ENCODE assay signal across 8 cellular contexts in the genomic region with DNA sequence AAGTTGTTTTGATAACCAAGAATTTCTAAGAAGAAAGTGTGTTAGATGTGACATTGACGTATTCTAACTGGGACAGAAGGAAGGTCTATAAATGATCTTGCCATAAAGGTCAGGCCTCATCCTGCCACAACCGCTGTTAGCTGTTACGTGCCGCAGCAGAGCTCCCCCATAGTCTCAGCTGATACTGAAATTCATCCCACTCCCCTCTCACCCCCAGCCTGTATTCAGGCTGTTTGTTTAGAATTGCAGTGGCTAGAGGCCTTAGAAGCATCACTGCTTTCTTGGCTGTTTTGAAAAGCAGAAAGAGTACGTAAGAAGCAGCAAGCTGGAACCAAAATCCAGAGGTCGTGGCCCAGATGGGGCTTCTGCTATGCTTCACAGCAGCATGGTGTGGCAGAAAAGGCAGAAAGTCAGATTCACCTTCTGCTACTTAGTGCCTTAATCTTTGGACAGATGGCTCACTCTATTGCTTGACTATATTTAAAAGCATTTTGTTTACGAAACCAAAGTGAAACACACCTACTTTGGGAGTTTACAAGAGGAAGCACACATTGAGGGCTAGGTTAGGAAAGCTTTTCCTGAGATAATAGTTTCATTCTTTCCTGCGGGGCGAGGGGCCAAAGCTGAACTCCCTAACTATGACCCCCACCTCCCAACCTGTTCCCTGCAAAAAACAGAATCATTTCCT. TPM values are rescaled to one million over a fixed set of nuclear protein-coding genes. Genes with fewer than 3 reads are reported as not detected.
DNase-seq lines count a peak whose midpoint lies in the region; ATAC-seq and TF ChIP-seq lines count a peak whose summit lies in the region.
"Had no signal": no experiment of that assay in that cellular context is flagged by ENCODE, and none has a peak within 500 bp of the region (broad histone marks: within the 10 kb centered on the region; RNA-seq: fewer than 3 reads in every experiment).

No MANE protein-coding gene starts in this region.

- peaks cover 64% of the 10 kb centered on the region for H3K4me1 Mint-ChIP-seq in HFFc6 (ENCODE audit: low read depth)
- peaks cover 65% of the 10 kb centered on the region for H3K4me1 Mint-ChIP-seq in activated CD8-positive, alpha-beta T cell treated with anti-CD3 and anti-CD28 coated beads, Interleukin-2, amount 10 ng/mL, durations not matched to agents 7 days and 5 days (ENCODE audit: low read depth)

- no peak for TF ChIP-seq CTCF in HFFc6 (IDR thresholded peaks at IDR 0.05)

- H3K9me3 Mint-ChIP-seq in HFFc6 = no peaks in the 10 kb centered on the region
- H3K9me3 Mint-ChIP-seq in activated CD8-positive, alpha-beta T cell treated with anti-CD3 and anti-CD28 coated beads, Interleukin-2, amount 10 ng/mL, durations not matched to agents 7 days and 5 days (ENCODE audit: insufficient read depth) = no peaks in the 10 kb centered on the region

- peak overlapping the region; percentile 38; the same call in 1 of the 2 replicates for H3K27ac Mint-ChIP-seq in HFFc6
- H3K27ac Mint-ChIP-seq in activated CD8-positive, alpha-beta T cell treated with anti-CD3 and anti-CD28 coated beads, Interleukin-2, amount 10 ng/mL, durations not matched to agents 7 days and 5 days = peak overlapping the region; percentile 94

- POLR2A ChIA-PET in activated CD8-positive, alpha-beta T cell treated with anti-CD3 and anti-CD28 coated beads, Interleukin-2, amount 10 ng/mL, durations not matched to agents 7 days and 5 days (lab: Charles Lee) = interaction anchor here (1.0 to 6.3 kb wide), 11 partner anchors 8 to 85 kb away, joined by 3 to 79 read pairs (median 11); partner anchors contain the start of genes BTG4 and HOATZ

- H3K27me3 Mint-ChIP-seq in HFFc6 (ENCODE audit: insufficient read depth) = no peaks in the 10 kb centered on the region; the same call in 1 of the 2 replicates
- peaks cover 11% of the 10 kb centered on the region for H3K27me3 Mint-ChIP-seq in activated CD8-positive, alpha-beta T cell treated with anti-CD3 and anti-CD28 coated beads, Interleukin-2, amount 10 ng/mL, durations not matched to agents 7 days and 5 days (ENCODE audit: low read depth)

- peaks cover 4% of the 10 kb centered on the region for H3K9me3 ChIP-seq in iPS-15b (ENCODE audit: control insufficient read depth, insufficient read depth, low read length)

- H3K4me1 ChIP-seq in iPS-15b (ENCODE audit: control insufficient read depth, insufficient read depth, low read length) = peaks cover 11% of the 10 kb centered on the region
- H3K4me1 ChIP-seq: parathyroid adenoma had no signal

- no peak for DNase-seq in HFFc6
- peak; percentile 74 for DNase-seq in activated CD8-positive, alpha-beta T cell treated with anti-CD3 and anti-CD28 coated beads, Interleukin-2, amount 10 ng/mL, durations not matched to agents 7 days and 5 days
- DNase-seq in stimulated activated naive CD8-positive, alpha-beta T cell treated with anti-CD3 and anti-CD28 coated beads, Interleukin-15, Interleukin-2, amounts not matched to agents 100 U/mL and 50 U/mL, for 24 hours = peak; percentile 57
- no peak for DNase-seq in NCI-H774 (lab: John Stamatoyannopoulos, UW)

- H3K27me3 ChIP-seq in iPS-15b (ENCODE audit: control insufficient read depth, insufficient read depth, low read length) = peaks cover 46% of the 10 kb centered on the region

- H3K36me3 ChIP-seq in iPS-15b (ENCODE audit: control insufficient read depth, insufficient read depth, low read length) = no peaks in the 10 kb centered on the region

- peak overlapping the region; percentile 95 for H3K4me3 Mint-ChIP-seq in HFFc6
- peak overlapping the region; percentile 73 for H3K4me3 Mint-ChIP-seq in activated CD8-positive, alpha-beta T cell treated with anti-CD3 and anti-CD28 coated beads, Interleukin-2, amount 10 ng/mL, durations not matched to agents 7 days and 5 days

- H3K9ac ChIP-seq in iPS-15b (ENCODE audit: low read depth, low read length) = no peak overlapping the region
- H3K9ac ChIP-seq: parathyroid adenoma had no signal

- CTCF ChIA-PET in activated CD8-positive, alpha-beta T cell treated with anti-CD3 and anti-CD28 coated beads, Interleukin-2, amount 10 ng/mL, durations not matched to agents 7 days and 5 days (lab: Charles Lee) = interaction anchor here (1.0 to 7.2 kb wide), 10 partner anchors 9 to 92 kb away, joined by 3 to 56 read pairs (median 5); partner anchors contain the start of genes BTG4 and HOATZ

- H3K4me3 ChIP-seq in iPS-15b (ENCODE audit: low read depth, low read length) = peak overlapping the region; percentile 83

- ATAC-seq in activated CD8-positive, alpha-beta T cell treated with anti-CD3 and anti-CD28 coated beads, Interleukin-2, amount 10 ng/mL, durations not matched to agents 7 days and 5 days = peak; percentile 46
- ATAC-seq in stimulated activated naive CD8-positive, alpha-beta T cell treated with anti-CD3 and anti-CD28 coated beads, Interleukin-15, Interleukin-2, amounts not matched to agents 100 U/mL and 50 U/mL, for 24 hours = peak; percentile 78
- no peak for ATAC-seq in GM19395 (IDR thresholded peaks at IDR 0.05; ENCODE audit: unreplicated experiment)
- no peak for ATAC-seq in GM18498 (IDR thresholded peaks at IDR 0.05; ENCODE audit: unreplicated experiment)

- peaks cover 36% of the 10 kb centered on the region for H3K36me3 Mint-ChIP-seq in HFFc6 (ENCODE audit: low read depth)
- peaks cover 13% of the 10 kb centered on the region for H3K36me3 Mint-ChIP-seq in activated CD8-positive, alpha-beta T cell treated with anti-CD3 and anti-CD28 coated beads, Interleukin-2, amount 10 ng/mL, durations not matched to agents 7 days and 5 days (ENCODE audit: low read depth)

RNA-seq across cellular contexts. Expression of gene LAYN, which starts 0.9 kb away (rescaled TPM):
- 100 to 1,000 TPM in 5 of 6 experiments, 10 to 100 TPM in 1; 79.1 to 148 (median 132) TPM for total RNA-seq in HFFc6 (2021; fragmentation: NEBNext Ultra II Directional; extraction: Animal tissue kit (Norgen Biotek cat#: 25700))
- total RNA-seq in activated CD8-positive, alpha-beta T cell treated with anti-CD3 and anti-CD28 coated beads, Interleukin-2, amount 10 ng/mL, durations not matched to agents 7 days and 5 days = 10 to 100 TPM; 11.1 to 12.8 TPM

RNA-seq across cellular contexts. Expression of gene HOATZ, which starts 25.0 kb away (rescaled TPM):
- total RNA-seq in HFFc6 (2021; fragmentation: NEBNext Ultra II Directional; extraction: Animal tissue kit (Norgen Biotek cat#: 25700)) = not detected
- under 1 TPM in 1 of 2 experiments, not detected in 1; 0.37 TPM for total RNA-seq in activated CD8-positive, alpha-beta T cell treated with anti-CD3 and anti-CD28 coated beads, Interleukin-2, amount 10 ng/mL, durations not matched to agents 7 days and 5 days

RNA-seq across cellular contexts. Expression of gene BTG4, which starts 27.4 kb away (rescaled TPM):
- total RNA-seq in HFFc6 (2021; fragmentation: NEBNext Ultra II Directional; extraction: Animal tissue kit (Norgen Biotek cat#: 25700)) = not detected
- total RNA-seq in activated CD8-positive, alpha-beta T cell treated with anti-CD3 and anti-CD28 coated beads, Interleukin-2, amount 10 ng/mL, durations not matched to agents 7 days and 5 days = not detected

Comparison
In these comparisons a context has a peak if more than half of its experiments do, and no peak if none do; other contexts are left out.
1. DNase-seq: peak in activated CD8-positive, alpha-beta T cell treated with anti-CD3 and anti-CD28 coated beads, Interleukin-2, amount 10 ng/mL, durations not matched to agents 7 days and 5 days (single experiment) and stimulated activated naive CD8-positive, alpha-beta T cell treated with anti-CD3 and anti-CD28 coated beads, Interleukin-15, Interleukin-2, amounts not matched to agents 100 U/mL and 50 U/mL, for 24 hours (single experiment); none in HFFc6 (single experiment) and NCI-H774 (single experiment).
2. ATAC-seq: peak in activated CD8-positive, alpha-beta T cell treated with anti-CD3 and anti-CD28 coated beads, Interleukin-2, amount 10 ng/mL, durations not matched to agents 7 days and 5 days (single experiment) and stimulated activated naive CD8-positive, alpha-beta T cell treated with anti-CD3 and anti-CD28 coated beads, Interleukin-15, Interleukin-2, amounts not matched to agents 100 U/mL and 50 U/mL, for 24 hours (single experiment); none in GM19395 (single experiment) and GM18498 (single experiment).
3. RNA of gene LAYN, which starts 0.9 kb away (total RNA-seq): 79.1 to 148 TPM in HFFc6; 11.1 to 12.8 TPM in activated CD8-positive, alpha-beta T cell treated with anti-CD3 and anti-CD28 coated beads, Interleukin-2, amount 10 ng/mL, durations not matched to agents 7 days and 5 days; every median in the first group is over 4 times any median in the second.